1 cellular context compared by ENCODE assay signal in the genomic region with DNA sequence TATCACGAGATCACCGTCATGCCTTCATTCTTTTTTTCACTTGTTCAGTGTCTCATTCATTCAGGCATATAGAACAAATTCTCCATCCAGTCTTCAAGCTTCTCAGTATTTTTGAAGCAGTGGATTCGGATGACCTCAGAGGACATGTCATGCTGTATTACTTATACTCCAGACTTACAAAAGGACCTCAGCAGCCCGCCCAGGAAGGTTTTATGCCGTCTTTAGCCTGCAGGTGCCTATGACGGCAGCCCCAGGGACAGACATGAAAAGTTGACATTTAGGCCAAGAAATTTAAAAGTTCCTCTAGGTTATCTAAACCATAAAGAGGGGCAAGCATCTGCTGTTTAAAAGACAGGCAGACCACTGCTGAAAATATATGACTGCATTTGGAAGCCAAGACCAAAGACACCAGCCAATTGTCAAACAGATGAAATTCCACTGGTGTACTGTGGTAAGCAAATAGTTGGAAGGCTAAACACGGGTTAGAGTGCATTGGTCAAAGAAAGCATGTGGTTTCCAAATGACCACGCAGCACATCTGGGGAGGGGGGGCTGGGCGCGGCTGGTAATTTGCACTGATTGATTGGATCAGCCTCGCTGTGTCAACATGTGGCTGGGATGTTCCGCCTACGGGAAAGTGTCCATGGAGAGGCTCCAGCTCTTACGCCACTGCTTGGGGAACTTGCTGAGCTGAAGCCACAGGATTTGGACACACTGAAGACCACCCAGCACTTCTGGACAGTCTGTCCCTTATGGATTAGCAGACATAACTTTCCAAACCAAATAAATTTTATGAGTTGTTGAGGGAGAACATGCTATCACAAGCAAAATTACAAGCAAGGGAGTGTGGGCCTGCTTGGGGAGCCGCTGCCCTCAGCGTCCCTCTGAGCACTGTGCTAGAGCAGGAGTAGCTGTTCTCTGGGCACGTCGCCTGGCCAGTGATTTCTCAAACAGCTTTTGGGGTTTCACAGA.
TF ChIP-seq lines count a peak whose summit lies in the region.

No MANE protein-coding gene starts in this region.

TF ChIP-seq in HepG2, 621 proteins besides CTCF, POLR2A, EP300 and RAD21 (continued from another document and continues in another):
- TF ChIP-seq, protein P1, sequence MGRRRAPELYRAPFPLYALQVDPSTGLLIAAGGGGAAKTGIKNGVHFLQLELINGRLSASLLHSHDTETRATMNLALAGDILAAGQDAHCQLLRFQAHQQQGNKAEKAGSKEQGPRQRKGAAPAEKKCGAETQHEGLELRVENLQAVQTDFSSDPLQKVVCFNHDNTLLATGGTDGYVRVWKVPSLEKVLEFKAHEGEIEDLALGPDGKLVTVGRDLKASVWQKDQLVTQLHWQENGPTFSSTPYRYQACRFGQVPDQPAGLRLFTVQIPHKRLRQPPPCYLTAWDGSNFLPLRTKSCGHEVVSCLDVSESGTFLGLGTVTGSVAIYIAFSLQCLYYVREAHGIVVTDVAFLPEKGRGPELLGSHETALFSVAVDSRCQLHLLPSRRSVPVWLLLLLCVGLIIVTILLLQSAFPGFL (CRISPR knock-in tag; IDR thresholded peaks at IDR 0.05), result no peak
- TF ChIP-seq MIXL1 (CRISPR knock-in tag; IDR thresholded peaks at IDR 0.05), result peak; percentile 54; the same call in 1 of the 2 replicates
- TF ChIP-seq ZMYM3 (CRISPR knock-in tag; IDR thresholded peaks at IDR 0.05), result no peak
- TF ChIP-seq HMG20A (CRISPR knock-in tag; IDR thresholded peaks at IDR 0.05; ENCODE audit: borderline replicate concordance), result peak; percentile 32; the same call in 1 of the 2 replicates
- peak; percentile 10; the same call in 1 of the 2 replicates for TF ChIP-seq BCL6 (CRISPR knock-in tag; IDR thresholded peaks at IDR 0.05)
- TF ChIP-seq ZNF780A (CRISPR knock-in tag; IDR thresholded peaks at IDR 0.05), result no peak
- TF ChIP-seq, protein P2, sequence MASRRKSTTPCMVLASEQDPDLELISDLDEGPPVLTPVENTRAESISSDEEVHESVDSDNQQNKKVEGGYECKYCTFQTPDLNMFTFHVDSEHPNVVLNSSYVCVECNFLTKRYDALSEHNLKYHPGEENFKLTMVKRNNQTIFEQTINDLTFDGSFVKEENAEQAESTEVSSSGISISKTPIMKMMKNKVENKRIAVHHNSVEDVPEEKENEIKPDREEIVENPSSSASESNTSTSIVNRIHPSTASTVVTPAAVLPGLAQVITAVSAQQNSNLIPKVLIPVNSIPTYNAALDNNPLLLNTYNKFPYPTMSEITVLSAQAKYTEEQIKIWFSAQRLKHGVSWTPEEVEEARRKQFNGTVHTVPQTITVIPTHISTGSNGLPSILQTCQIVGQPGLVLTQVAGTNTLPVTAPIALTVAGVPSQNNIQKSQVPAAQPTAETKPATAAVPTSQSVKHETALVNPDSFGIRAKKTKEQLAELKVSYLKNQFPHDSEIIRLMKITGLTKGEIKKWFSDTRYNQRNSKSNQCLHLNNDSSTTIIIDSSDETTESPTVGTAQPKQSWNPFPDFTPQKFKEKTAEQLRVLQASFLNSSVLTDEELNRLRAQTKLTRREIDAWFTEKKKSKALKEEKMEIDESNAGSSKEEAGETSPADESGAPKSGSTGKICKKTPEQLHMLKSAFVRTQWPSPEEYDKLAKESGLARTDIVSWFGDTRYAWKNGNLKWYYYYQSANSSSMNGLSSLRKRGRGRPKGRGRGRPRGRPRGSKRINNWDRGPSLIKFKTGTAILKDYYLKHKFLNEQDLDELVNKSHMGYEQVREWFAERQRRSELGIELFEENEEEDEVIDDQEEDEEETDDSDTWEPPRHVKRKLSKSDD (CRISPR knock-in tag; IDR thresholded peaks at IDR 0.05; ENCODE audit: low read depth), result peak; percentile 71; the same call in 1 of the 2 replicates
- TF ChIP-seq CEBPB (IDR thresholded peaks at IDR 0.05; ENCODE audit: borderline replicate concordance, low read depth, low read length), result peak; percentile 42; the same call in 1 of the 2 replicates
- TF ChIP-seq, protein P3, sequence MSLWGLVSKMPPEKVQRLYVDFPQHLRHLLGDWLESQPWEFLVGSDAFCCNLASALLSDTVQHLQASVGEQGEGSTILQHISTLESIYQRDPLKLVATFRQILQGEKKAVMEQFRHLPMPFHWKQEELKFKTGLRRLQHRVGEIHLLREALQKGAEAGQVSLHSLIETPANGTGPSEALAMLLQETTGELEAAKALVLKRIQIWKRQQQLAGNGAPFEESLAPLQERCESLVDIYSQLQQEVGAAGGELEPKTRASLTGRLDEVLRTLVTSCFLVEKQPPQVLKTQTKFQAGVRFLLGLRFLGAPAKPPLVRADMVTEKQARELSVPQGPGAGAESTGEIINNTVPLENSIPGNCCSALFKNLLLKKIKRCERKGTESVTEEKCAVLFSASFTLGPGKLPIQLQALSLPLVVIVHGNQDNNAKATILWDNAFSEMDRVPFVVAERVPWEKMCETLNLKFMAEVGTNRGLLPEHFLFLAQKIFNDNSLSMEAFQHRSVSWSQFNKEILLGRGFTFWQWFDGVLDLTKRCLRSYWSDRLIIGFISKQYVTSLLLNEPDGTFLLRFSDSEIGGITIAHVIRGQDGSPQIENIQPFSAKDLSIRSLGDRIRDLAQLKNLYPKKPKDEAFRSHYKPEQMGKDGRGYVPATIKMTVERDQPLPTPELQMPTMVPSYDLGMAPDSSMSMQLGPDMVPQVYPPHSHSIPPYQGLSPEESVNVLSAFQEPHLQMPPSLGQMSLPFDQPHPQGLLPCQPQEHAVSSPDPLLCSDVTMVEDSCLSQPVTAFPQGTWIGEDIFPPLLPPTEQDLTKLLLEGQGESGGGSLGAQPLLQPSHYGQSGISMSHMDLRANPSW (CRISPR knock-in tag; IDR thresholded peaks at IDR 0.05; ENCODE audit: borderline replicate concordance), result no peak
- no peak for TF ChIP-seq KMT2A (CRISPR knock-in tag; IDR thresholded peaks at IDR 0.05)
- TF ChIP-seq, protein P4, sequence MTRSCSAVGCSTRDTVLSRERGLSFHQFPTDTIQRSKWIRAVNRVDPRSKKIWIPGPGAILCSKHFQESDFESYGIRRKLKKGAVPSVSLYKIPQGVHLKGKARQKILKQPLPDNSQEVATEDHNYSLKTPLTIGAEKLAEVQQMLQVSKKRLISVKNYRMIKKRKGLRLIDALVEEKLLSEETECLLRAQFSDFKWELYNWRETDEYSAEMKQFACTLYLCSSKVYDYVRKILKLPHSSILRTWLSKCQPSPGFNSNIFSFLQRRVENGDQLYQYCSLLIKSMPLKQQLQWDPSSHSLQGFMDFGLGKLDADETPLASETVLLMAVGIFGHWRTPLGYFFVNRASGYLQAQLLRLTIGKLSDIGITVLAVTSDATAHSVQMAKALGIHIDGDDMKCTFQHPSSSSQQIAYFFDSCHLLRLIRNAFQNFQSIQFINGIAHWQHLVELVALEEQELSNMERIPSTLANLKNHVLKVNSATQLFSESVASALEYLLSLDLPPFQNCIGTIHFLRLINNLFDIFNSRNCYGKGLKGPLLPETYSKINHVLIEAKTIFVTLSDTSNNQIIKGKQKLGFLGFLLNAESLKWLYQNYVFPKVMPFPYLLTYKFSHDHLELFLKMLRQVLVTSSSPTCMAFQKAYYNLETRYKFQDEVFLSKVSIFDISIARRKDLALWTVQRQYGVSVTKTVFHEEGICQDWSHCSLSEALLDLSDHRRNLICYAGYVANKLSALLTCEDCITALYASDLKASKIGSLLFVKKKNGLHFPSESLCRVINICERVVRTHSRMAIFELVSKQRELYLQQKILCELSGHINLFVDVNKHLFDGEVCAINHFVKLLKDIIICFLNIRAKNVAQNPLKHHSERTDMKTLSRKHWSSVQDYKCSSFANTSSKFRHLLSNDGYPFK (CRISPR knock-in tag; IDR thresholded peaks at IDR 0.05; ENCODE audit: borderline replicate concordance), result peak; percentile 31; the same call in 1 of the 2 replicates
- no peak for TF ChIP-seq KLF11 (CRISPR knock-in tag; IDR thresholded peaks at IDR 0.05)
- TF ChIP-seq, protein P5, sequence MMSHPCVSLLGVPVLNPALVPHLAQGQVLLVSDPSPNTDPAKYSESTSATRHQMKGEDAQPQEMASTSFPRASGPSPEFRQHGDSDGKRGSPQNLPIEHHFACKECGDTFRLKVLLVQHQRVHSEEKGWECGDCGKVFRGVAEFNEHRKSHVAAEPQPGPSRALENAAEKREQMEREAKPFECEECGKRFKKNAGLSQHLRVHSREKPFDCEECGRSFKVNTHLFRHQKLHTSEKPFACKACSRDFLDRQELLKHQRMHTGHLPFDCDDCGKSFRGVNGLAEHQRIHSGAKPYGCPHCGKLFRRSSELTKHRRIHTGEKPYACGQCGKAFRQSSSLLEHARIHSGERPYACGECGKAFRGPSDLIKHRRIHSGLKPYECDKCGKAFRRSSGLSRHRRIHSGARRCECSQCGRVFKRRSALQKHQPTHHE (CRISPR knock-in tag; IDR thresholded peaks at IDR 0.05; ENCODE audit: borderline replicate concordance), result no peak
- no peak for TF ChIP-seq HIVEP1 (CRISPR knock-in tag; IDR thresholded peaks at IDR 0.05)
- TF ChIP-seq ZBTB38 (CRISPR knock-in tag; IDR thresholded peaks at IDR 0.05), result peak; percentile 94
- TF ChIP-seq, protein P6, sequence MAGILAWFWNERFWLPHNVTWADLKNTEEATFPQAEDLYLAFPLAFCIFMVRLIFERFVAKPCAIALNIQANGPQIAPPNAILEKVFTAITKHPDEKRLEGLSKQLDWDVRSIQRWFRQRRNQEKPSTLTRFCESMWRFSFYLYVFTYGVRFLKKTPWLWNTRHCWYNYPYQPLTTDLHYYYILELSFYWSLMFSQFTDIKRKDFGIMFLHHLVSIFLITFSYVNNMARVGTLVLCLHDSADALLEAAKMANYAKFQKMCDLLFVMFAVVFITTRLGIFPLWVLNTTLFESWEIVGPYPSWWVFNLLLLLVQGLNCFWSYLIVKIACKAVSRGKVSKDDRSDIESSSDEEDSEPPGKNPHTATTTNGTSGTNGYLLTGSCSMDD (CRISPR knock-in tag; IDR thresholded peaks at IDR 0.05), result no peak
- TF ChIP-seq, protein P7, sequence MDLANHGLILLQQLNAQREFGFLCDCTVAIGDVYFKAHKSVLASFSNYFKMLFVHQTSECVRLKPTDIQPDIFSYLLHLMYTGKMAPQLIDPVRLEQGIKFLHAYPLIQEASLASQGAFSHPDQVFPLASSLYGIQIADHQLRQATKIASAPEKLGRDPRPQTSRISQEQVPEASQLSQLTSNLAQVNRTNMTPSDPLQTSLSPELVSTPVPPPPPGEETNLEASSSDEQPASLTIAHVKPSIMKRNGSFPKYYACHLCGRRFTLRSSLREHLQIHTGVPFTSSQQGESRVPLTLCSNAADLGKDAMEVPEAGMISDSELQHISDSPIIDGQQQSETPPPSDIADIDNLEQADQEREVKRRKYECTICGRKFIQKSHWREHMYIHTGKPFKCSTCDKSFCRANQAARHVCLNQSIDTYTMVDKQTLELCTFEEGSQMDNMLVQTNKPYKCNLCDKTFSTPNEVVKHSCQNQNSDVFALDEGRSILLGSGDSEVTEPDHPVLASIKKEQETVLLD (CRISPR knock-in tag; IDR thresholded peaks at IDR 0.05; ENCODE audit: low read depth), result no peak
- TF ChIP-seq SP140L (CRISPR knock-in tag; IDR thresholded peaks at IDR 0.05; ENCODE audit: borderline replicate concordance), result no peak
- TF ChIP-seq, protein P8, sequence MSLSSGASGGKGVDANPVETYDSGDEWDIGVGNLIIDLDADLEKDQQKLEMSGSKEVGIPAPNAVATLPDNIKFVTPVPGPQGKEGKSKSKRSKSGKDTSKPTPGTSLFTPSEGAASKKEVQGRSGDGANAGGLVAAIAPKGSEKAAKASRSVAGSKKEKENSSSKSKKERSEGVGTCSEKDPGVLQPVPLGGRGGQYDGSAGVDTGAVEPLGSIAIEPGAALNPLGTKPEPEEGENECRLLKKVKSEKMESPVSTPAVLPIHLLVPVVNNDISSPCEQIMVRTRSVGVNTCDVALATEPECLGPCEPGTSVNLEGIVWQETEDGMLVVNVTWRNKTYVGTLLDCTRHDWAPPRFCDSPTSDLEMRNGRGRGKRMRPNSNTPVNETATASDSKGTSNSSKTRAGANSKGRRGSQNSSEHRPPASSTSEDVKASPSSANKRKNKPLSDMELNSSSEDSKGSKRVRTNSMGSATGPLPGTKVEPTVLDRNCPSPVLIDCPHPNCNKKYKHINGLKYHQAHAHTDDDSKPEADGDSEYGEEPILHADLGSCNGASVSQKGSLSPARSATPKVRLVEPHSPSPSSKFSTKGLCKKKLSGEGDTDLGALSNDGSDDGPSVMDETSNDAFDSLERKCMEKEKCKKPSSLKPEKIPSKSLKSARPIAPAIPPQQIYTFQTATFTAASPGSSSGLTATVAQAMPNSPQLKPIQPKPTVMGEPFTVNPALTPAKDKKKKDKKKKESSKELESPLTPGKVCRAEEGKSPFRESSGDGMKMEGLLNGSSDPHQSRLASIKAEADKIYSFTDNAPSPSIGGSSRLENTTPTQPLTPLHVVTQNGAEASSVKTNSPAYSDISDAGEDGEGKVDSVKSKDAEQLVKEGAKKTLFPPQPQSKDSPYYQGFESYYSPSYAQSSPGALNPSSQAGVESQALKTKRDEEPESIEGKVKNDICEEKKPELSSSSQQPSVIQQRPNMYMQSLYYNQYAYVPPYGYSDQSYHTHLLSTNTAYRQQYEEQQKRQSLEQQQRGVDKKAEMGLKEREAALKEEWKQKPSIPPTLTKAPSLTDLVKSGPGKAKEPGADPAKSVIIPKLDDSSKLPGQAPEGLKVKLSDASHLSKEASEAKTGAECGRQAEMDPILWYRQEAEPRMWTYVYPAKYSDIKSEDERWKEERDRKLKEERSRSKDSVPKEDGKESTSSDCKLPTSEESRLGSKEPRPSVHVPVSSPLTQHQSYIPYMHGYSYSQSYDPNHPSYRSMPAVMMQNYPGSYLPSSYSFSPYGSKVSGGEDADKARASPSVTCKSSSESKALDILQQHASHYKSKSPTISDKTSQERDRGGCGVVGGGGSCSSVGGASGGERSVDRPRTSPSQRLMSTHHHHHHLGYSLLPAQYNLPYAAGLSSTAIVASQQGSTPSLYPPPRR (CRISPR knock-in tag; IDR thresholded peaks at IDR 0.05; ENCODE audit: borderline replicate concordance), result no peak
- TF ChIP-seq DPF2 (CRISPR knock-in tag; IDR thresholded peaks at IDR 0.05; ENCODE audit: borderline replicate concordance, low read depth), result no peak
- no peak for TF ChIP-seq MTF2 (CRISPR knock-in tag; IDR thresholded peaks at IDR 0.05; ENCODE audit: borderline replicate concordance)
- TF ChIP-seq ZNF547 (CRISPR knock-in tag; IDR thresholded peaks at IDR 0.05), result no peak
- TF ChIP-seq HNF4A (CRISPR knock-in tag; IDR thresholded peaks at IDR 0.05), result peak; percentile 32; the same call in 1 of the 2 replicates
- TF ChIP-seq TCF12 (IDR thresholded peaks at IDR 0.05), result no peak
- no peak for TF ChIP-seq TCF12 (CRISPR knock-in tag; IDR thresholded peaks at IDR 0.05)
- no peak for TF ChIP-seq ZNF501 (CRISPR knock-in tag; IDR thresholded peaks at IDR 0.05)
- TF ChIP-seq ZNF563 (CRISPR knock-in tag; IDR thresholded peaks at IDR 0.05), result no peak
- peak; percentile 44; the same call in 1 of the 2 replicates for TF ChIP-seq CREM (IDR thresholded peaks at IDR 0.05)
- TF ChIP-seq CREM (CRISPR knock-in tag; IDR thresholded peaks at IDR 0.05), result no peak
- TF ChIP-seq, protein P9, sequence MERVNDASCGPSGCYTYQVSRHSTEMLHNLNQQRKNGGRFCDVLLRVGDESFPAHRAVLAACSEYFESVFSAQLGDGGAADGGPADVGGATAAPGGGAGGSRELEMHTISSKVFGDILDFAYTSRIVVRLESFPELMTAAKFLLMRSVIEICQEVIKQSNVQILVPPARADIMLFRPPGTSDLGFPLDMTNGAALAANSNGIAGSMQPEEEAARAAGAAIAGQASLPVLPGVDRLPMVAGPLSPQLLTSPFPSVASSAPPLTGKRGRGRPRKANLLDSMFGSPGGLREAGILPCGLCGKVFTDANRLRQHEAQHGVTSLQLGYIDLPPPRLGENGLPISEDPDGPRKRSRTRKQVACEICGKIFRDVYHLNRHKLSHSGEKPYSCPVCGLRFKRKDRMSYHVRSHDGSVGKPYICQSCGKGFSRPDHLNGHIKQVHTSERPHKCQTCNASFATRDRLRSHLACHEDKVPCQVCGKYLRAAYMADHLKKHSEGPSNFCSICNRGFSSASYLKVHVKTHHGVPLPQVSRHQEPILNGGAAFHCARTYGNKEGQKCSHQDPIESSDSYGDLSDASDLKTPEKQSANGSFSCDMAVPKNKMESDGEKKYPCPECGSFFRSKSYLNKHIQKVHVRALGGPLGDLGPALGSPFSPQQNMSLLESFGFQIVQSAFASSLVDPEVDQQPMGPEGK (CRISPR knock-in tag; IDR thresholded peaks at IDR 0.05), result peak; percentile 54; the same call in 1 of the 2 replicates
- no peak for TF ChIP-seq ELF4 (CRISPR knock-in tag; IDR thresholded peaks at IDR 0.05; ENCODE audit: borderline replicate concordance)
- TF ChIP-seq DNMT3B (CRISPR knock-in tag; conservative IDR thresholded peaks at IDR 0.05), result no peak
- TF ChIP-seq ZNF253 (CRISPR knock-in tag; IDR thresholded peaks at IDR 0.05; ENCODE audit: borderline replicate concordance), result no peak
